14 cellular contexts compared by ENCODE assay signal in the genomic region with DNA sequence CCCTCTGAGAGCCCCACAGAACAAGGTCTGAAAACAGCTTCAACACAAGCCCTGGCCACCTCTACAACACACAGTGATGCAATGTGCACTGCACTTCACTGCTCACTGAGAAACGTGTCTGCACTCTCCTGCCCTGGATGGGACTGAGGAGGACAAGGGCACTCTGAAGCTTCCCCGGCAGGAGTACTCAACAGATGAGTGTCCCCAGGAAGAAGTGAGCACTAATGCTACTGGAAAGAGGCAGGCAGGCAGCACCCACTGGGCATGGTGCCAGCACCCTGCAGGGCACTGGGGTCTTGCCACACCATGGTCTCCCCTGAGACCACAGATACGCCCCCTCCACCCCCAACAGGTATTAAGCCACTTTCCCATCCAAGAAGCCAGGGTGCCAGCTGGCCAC. TPM values are rescaled to one million over a fixed set of nuclear protein-coding genes. Genes with fewer than 3 reads are reported as not detected.
DNase-seq lines count a peak whose midpoint lies in the region; ATAC-seq, FAIRE-seq and TF ChIP-seq lines count a peak whose summit lies in the region.
"Had no signal": no experiment of that assay in that cellular context is flagged by ENCODE, and none has a peak within 500 bp of the region (broad histone marks: within the 10 kb centered on the region; RNA-seq: fewer than 3 reads in every experiment).

No MANE protein-coding gene starts in this region.

- ATAC-seq in left lung, result peak; percentile 40
- ATAC-seq: gastroesophageal sphincter had no signal

- intact Hi-C loops in left lung (cut with DNase I), result no loop called here

- no peak overlapping the region for H3K27ac ChIP-seq in left lung
- H3K27ac ChIP-seq: gastroesophageal sphincter had no signal

- DNase-seq in NCI-H524 (lab: John Stamatoyannopoulos, UW) (peak; percentile 34 to 67), NCI-H524 treated with DMSO at 0.1 percent for 48 hours (lab: John Stamatoyannopoulos, UW) (no peak), HTR-8/SVneo (ENCODE audit: insufficient read length, low spot score) (no peak), NCI-H69 (lab: John Stamatoyannopoulos, UW) (peak; percentile 81), left lung (peak in 1 of 2 donors; percentile 61), NCI-H446 treated with DMSO at 0.1 percent for 48 hours (lab: John Stamatoyannopoulos, UW) (no peak), NCI-H146 treated with DMSO at 0.1 percent for 48 hours (lab: John Stamatoyannopoulos, UW; ENCODE audit: unreplicated experiment) (no peak)
- DNase-seq in stimulated activated CD4-positive, alpha-beta T cell treated with anti-CD3 and anti-CD28 coated beads, Interleukin-1b, Interleukin-23, amount 100 ng/mL, for 48 hours, result no peak
- DNase-seq: activated CD4-positive, alpha-beta T cell treated with anti-CD3 and anti-CD28 coated beads for 4 hours; activated gamma-delta T cell treated with Interleukin-2 at 50 U/mL for 16 hours; islet precursor cell; stimulated activated CD8-positive, alpha-beta memory T cell treated with anti-CD3 and anti-CD28 coated beads, Interleukin-4, amount 100 ng/mL, for 48 hours had no signal

- H3K4me3 ChIP-seq in left lung, result no peak overlapping the region
- H3K4me3 ChIP-seq: gastroesophageal sphincter had no signal

- no peak for TF ChIP-seq CTCF in left lung (IDR thresholded peaks at IDR 0.05)

- H3K36me3 ChIP-seq in left lung, result no peaks in the 10 kb centered on the region
- H3K36me3 ChIP-seq: gastroesophageal sphincter had no signal

- peaks cover 26 to 85% of the 10 kb centered on the region in 2 donors for H3K4me1 ChIP-seq in left lung

- H3K27me3 ChIP-seq in left lung, result no peaks in the 10 kb centered on the region
- H3K27me3 ChIP-seq: gastroesophageal sphincter had no signal

- peak; percentile 44 for FAIRE-seq in HTR-8/SVneo (lab: Jason Lieb, UNC)
- FAIRE-seq: urothelium cell line had no signal

- no peaks in the 10 kb centered on the region for H3K9me3 ChIP-seq in left lung
- H3K9me3 ChIP-seq: gastroesophageal sphincter had no signal

RNA-seq across cellular contexts. Expression of a gene that starts 17.7 kb away (rescaled TPM):
- 10 to 100 TPM; 47.0 to 55.9 TPM for total RNA-seq in left lung

RNA-seq across cellular contexts. Expression of a gene that starts 38.1 kb away (rescaled TPM):
- total RNA-seq in left lung, result 10 to 100 TPM; 10.0 to 10.3 TPM

RNA-seq across cellular contexts. Expression of a gene that starts 47.7 kb away (rescaled TPM):
- total RNA-seq in left lung, result 10 to 100 TPM; 28.1 to 38.0 TPM

Comparison
In these comparisons a context has a peak if more than half of its experiments do, and no peak if none do; other contexts are left out.
1. DNase-seq: peak in NCI-H524 (2 of 2) and NCI-H69 (single experiment); none in NCI-H524 treated with DMSO at 0.1 percent for 48 hours (single experiment), HTR-8/SVneo (single experiment), NCI-H446 treated with DMSO at 0.1 percent for 48 hours (single experiment), stimulated activated CD4-positive, alpha-beta T cell treated with anti-CD3 and anti-CD28 coated beads, Interleukin-1b, Interleukin-23, amount 100 ng/mL, for 48 hours (single experiment) and NCI-H146 treated with DMSO at 0.1 percent for 48 hours (single experiment).